ENCODE assay signal across 16 cellular contexts in the genomic region with DNA sequence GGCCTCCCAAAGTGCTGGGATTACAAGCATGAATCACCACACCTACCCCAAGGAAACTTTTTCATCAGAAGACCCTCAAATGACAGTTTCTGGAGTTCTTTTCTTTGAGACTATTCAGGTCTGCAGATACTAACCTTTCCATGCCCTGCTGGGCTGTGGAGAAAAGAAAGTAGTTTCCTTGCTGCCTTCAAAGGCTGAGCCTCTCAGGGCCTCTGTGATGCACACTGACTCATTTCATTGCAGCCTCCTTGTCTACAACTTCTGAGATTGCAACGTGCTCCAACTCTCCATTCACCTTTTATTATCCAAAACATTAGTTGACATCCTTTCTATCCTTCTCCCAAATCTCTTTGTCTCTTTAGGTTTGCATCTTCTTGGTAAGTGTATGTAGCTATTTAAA. TPM values are rescaled to one million over a fixed set of nuclear protein-coding genes. Genes with fewer than 3 reads are reported as not detected.
DNase-seq lines count a peak whose midpoint lies in the region; ATAC-seq and TF ChIP-seq lines count a peak whose summit lies in the region.
"Had no signal": no experiment of that assay in that cellular context is flagged by ENCODE, and none has a peak within 500 bp of the region (broad histone marks: within the 10 kb centered on the region; RNA-seq: fewer than 3 reads in every experiment).

No MANE protein-coding gene starts in this region.

- H3K4me3 ChIP-seq in PC-3 (ENCODE audit: low read length) (no peak overlapping the region), mucosa of descending colon (no peak overlapping the region)
- H3K4me3 ChIP-seq: lung, sigmoid colon had no signal

- peak; percentile 38 to 43 for DNase-seq in activated CD4-positive, alpha-beta T cell treated with anti-CD3 and anti-CD28 coated beads for 4 hours
- DNase-seq in activated CD4-positive, alpha-beta T cell treated with anti-CD3 and anti-CD28 coated beads for 1 hour = no peak
- DNase-seq in PC-3 (peak; percentile 43), mucosa of descending colon (no peak), dedifferentiated amniotic fluid mesenchymal stem cell (ENCODE audit: extremely low spot score) (no peak)
- peak; percentile 39 for DNase-seq in activated naive CD4-positive, alpha-beta T cell treated with anti-CD3 and anti-CD28 coated beads, Interleukin-2, amount 50 U/mL, for 16 hours
- DNase-seq: COR-L47, KG1, NCI-H146, NCI-H526 treated with DMSO at 0.1 percent for 48 hours, RPMI8226, sigmoid colon had no signal

- no peak overlapping the region for H3K27ac ChIP-seq in PC-3 (ENCODE audit: low read length)
- H3K27ac ChIP-seq: neutrophil, sigmoid colon had no signal

- no TSS peak for BruUV-seq in PC-3 (replicated peaks; lab: Mats Ljungman, UMichigan)

- intact Hi-C loops in PC-3 (cut with micrococcal nuclease) (no loop called here), mucosa of descending colon (cut with DNase I, micrococcal nuclease) (no loop called here)

- H3F3A ChIP-seq in PC-3 (ENCODE audit: low read length, unreplicated experiment) = no peaks in the 10 kb centered on the region

- H3K4me1 ChIP-seq in PC-3 (ENCODE audit: insufficient read depth, low read length) (no peaks in the 10 kb centered on the region), mucosa of descending colon (ENCODE audit: low read depth) (no peaks in the 10 kb centered on the region)
- H3K4me1 ChIP-seq: sigmoid colon had no signal

- H3K36me3 ChIP-seq in PC-3 (ENCODE audit: low read depth, low read length) = no peaks in the 10 kb centered on the region
- no peaks in the 10 kb centered on the region for H3K36me3 ChIP-seq in mucosa of descending colon (ENCODE audit: low read depth)
- H3K36me3 ChIP-seq: neutrophil, sigmoid colon had no signal

- POLR2A ChIA-PET in PC-3 (lab: Charles Lee; ENCODE audit: unreplicated experiment) = no interaction called here

- no peak overlapping the region for H3K4me2 ChIP-seq in PC-3 (ENCODE audit: low read length)

- H4K20me1 ChIP-seq in PC-3 (ENCODE audit: low read length) = no peaks in the 10 kb centered on the region

- H3K79me2 ChIP-seq in PC-3 (ENCODE audit: low read length) = no peaks in the 10 kb centered on the region

- no peak for TF ChIP-seq CTCF in PC-3 (conservative IDR thresholded peaks at IDR 0.05; ENCODE audit: low read depth, low read length)
- no peak for TF ChIP-seq CTCF in mucosa of descending colon (IDR thresholded peaks at IDR 0.05)

- ATAC-seq in PC-3 (no peak), mucosa of descending colon (peak; percentile 34), HG03439 (IDR thresholded peaks at IDR 0.05; ENCODE audit: unreplicated experiment) (no peak), GM18907 (IDR thresholded peaks at IDR 0.05; ENCODE audit: unreplicated experiment) (no peak)

- CTCF ChIA-PET in PC-3 (lab: Charles Lee) = no interaction called here

- H3K9ac ChIP-seq in PC-3 (ENCODE audit: low read length) = no peak overlapping the region

- H3K9me3 ChIP-seq in PC-3 (ENCODE audit: low read length) (no peaks in the 10 kb centered on the region), mucosa of descending colon (no peaks in the 10 kb centered on the region)
- H3K9me3 ChIP-seq: neutrophil, sigmoid colon had no signal

- H3K27me3 ChIP-seq in PC-3 (ENCODE audit: low read length) = no peaks in the 10 kb centered on the region
- H3K27me3 ChIP-seq: neutrophil, sigmoid colon had no signal

- no peak overlapping the region for H2AFZ ChIP-seq in PC-3 (ENCODE audit: low read length)

- no peaks in the 10 kb centered on the region for H3K9me2 ChIP-seq in PC-3 (replicated peaks; ENCODE audit: low read length)

RNA-seq across cellular contexts. Expression of a gene that starts 8.8 kb away (rescaled TPM):
- 0.63 TPM in 1 of 2 replicates, not detected in the other for total RNA-seq in PC-3 (2014; rRNA removed)
- total RNA-seq in mucosa of descending colon = 10 to 100 TPM in 1 of 3 donors, 1 to 10 TPM in 2; 3.2 to 11.1 (median 6.5) TPM

Comparison
In these comparisons a context has a peak if more than half of its experiments do, and no peak if none do; other contexts are left out.
1. DNase-seq: peak in activated CD4-positive, alpha-beta T cell treated with anti-CD3 and anti-CD28 coated beads for 4 hours (2 of 2), PC-3 (single experiment) and activated naive CD4-positive, alpha-beta T cell treated with anti-CD3 and anti-CD28 coated beads, Interleukin-2, amount 50 U/mL, for 16 hours (single experiment); none in activated CD4-positive, alpha-beta T cell treated with anti-CD3 and anti-CD28 coated beads for 1 hour (single experiment), mucosa of descending colon (0 of 3) and dedifferentiated amniotic fluid mesenchymal stem cell (single experiment).